In genomic region chr17:82003411-82004381, GRCh38 we compare ENCODE assay signal across 1 cellular context.
TF ChIP-seq lines count a peak whose summit lies in the region.

No MANE protein-coding gene starts in this region.

TF ChIP-seq in HEK293, 187 proteins besides CTCF, POLR2A, EP300 and RAD21 (continued from another document):
- peak; percentile 44 for TF ChIP-seq PATZ1 (tag by site-specific recombination; IDR thresholded peaks at IDR 0.05)
- peak; percentile 78; the same call in 1 of the 2 replicates for TF ChIP-seq ZNF423 (tag by site-specific recombination; IDR thresholded peaks at IDR 0.05)
- TF ChIP-seq ZNF600 (tag by site-specific recombination; IDR thresholded peaks at IDR 0.05) = peak; percentile 91
- peak; percentile 43 for TF ChIP-seq ZBTB26 (tag by site-specific recombination; optimal IDR thresholded peaks at IDR 0.05)
- TF ChIP-seq ZNF785 (tag by site-specific recombination; IDR thresholded peaks at IDR 0.05) = no peak
- no peak for TF ChIP-seq ZNF571 (tag by site-specific recombination; IDR thresholded peaks at IDR 0.05)
- TF ChIP-seq SP2 (tag by site-specific recombination; IDR thresholded peaks at IDR 0.05) = peak; percentile 49
- TF ChIP-seq ZFHX2 (tag by site-specific recombination; conservative IDR thresholded peaks at IDR 0.05) = peak; percentile 90
TF ChIP-seq in HEK293: peak in this region for 23.
